ENCODE assay signal across 9 cellular contexts in the genomic region with DNA sequence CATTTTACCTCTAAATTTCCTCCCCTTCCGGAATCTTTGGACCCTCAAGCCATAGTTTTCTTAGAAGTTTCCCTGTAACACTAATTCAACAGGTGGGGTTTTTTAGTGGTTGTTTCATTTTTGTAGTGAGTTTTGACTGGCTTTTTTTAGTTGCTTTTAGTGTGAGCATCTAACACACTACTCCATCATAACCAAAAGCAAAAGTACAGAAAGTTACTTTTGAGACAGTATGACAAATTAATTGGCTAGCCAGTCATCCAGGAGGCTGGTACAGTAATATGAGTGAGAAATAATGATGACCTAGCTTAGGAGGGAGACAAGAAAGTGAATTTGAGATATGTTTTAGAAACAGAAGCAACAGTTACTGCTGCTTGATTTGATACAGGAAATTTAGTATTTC.
DNase-seq lines count a peak whose midpoint lies in the region; ATAC-seq, FAIRE-seq and TF ChIP-seq lines count a peak whose summit lies in the region.
"Had no signal": no experiment of that assay in that cellular context is flagged by ENCODE, and none has a peak within 500 bp of the region (broad histone marks: within the 10 kb centered on the region; RNA-seq: fewer than 3 reads in every experiment).

No MANE protein-coding gene starts in this region.

- no peak for TF ChIP-seq CTCF in foreskin fibroblast (IDR thresholded peaks at IDR 0.05; ENCODE audit: low read depth, low read length)

- H3K4me1 Mint-ChIP-seq in activated CD4-positive, alpha-beta memory T cell treated with anti-CD3 and anti-CD28 coated beads for 36 hours (ENCODE audit: low read depth) = peaks cover 22% of the 10 kb centered on the region

- ATAC-seq in GM19372 (IDR thresholded peaks at IDR 0.05; ENCODE audit: low read depth, unreplicated experiment) = peak; percentile 59
- ATAC-seq in HG02885 (IDR thresholded peaks at IDR 0.05; ENCODE audit: poor library complexity, unreplicated experiment) = peak; percentile 85

- DNase-seq in GM12891 (ENCODE audit: insufficient read length, low spot score) = no peak
- DNase-seq in activated CD4-positive, alpha-beta memory T cell treated with anti-CD3 and anti-CD28 coated beads for 36 hours = no peak
- DNase-seq in stimulated activated CD4-positive, alpha-beta T cell treated with anti-CD3 and anti-CD28 coated beads, Interleukin-1b, Interleukin-23, amount 100 ng/mL, for 48 hours = no peak
- DNase-seq in DMS 273 (lab: John Stamatoyannopoulos, UW; ENCODE audit: unreplicated experiment) = no peak
- no peak for DNase-seq in foreskin fibroblast
- no peak for DNase-seq in NCI-H1436 (lab: John Stamatoyannopoulos, UW)
- DNase-seq: thyroid gland had no signal

- FAIRE-seq in GM12891 (lab: Jason Lieb, UNC) = peak; percentile 68

- no peak overlapping the region for H3K4me3 Mint-ChIP-seq in activated CD4-positive, alpha-beta memory T cell treated with anti-CD3 and anti-CD28 coated beads for 36 hours

- TF ChIP-seq POLR2A in GM12891 (IDR thresholded peaks at IDR 0.05; ENCODE audit: low read depth, low read length) = no peak

- no peaks in the 10 kb centered on the region for H3K27me3 Mint-ChIP-seq in activated CD4-positive, alpha-beta memory T cell treated with anti-CD3 and anti-CD28 coated beads for 36 hours

- peaks cover 12% of the 10 kb centered on the region for H3K36me3 Mint-ChIP-seq in activated CD4-positive, alpha-beta memory T cell treated with anti-CD3 and anti-CD28 coated beads for 36 hours

- peak overlapping the region; percentile 40 for H3K27ac Mint-ChIP-seq in activated CD4-positive, alpha-beta memory T cell treated with anti-CD3 and anti-CD28 coated beads for 36 hours

- CTCF ChIA-PET in activated CD4-positive, alpha-beta memory T cell treated with anti-CD3 and anti-CD28 coated beads for 36 hours (lab: Charles Lee) = interaction anchor here (1.3 kb wide), 1 partner anchor 123 kb away, joined by 3 read pairs; no protein-coding TSS in a partner anchor

- H3K9me3 Mint-ChIP-seq in activated CD4-positive, alpha-beta memory T cell treated with anti-CD3 and anti-CD28 coated beads for 36 hours = no peaks in the 10 kb centered on the region

- intact Hi-C loops in activated CD4-positive, alpha-beta memory T cell treated with anti-CD3 and anti-CD28 coated beads for 36 hours (cut with micrococcal nuclease) = loop anchor here (1.0 to 10.0 kb wide), 5 partner anchors 17 to 702 kb away; a partner anchor contains a TSS

- POLR2A ChIA-PET in activated CD4-positive, alpha-beta memory T cell treated with anti-CD3 and anti-CD28 coated beads for 36 hours (lab: Charles Lee) = interaction anchor here (1.0 to 2.1 kb wide), 2 partner anchors 103 to 701 kb away, joined by 3 to 6 read pairs; a partner anchor contains a TSS

- H3K4me3 ChIP-seq in foreskin fibroblast (ENCODE audit: low read depth in 1 of 2, low read length in 2 of 2) = no peak overlapping the region
- H3K4me3 ChIP-seq: thyroid gland had no signal

TF ChIP-seq in GM12891, 5 proteins besides CTCF, POLR2A, EP300 and RAD21:
- TF ChIP-seq POU2F2 (IDR thresholded peaks at IDR 0.05; ENCODE audit: low read depth, low read length) = no peak
- no peak for TF ChIP-seq POLR2AphosphoS5 (IDR thresholded peaks at IDR 0.05; ENCODE audit: low read depth, low read length)
- no peak for TF ChIP-seq SPI1 (IDR thresholded peaks at IDR 0.05; ENCODE audit: low read depth, low read length)
- no peak for TF ChIP-seq TAF1 (IDR thresholded peaks at IDR 0.05; ENCODE audit: low read depth, low read length)
- no peak for TF ChIP-seq PAX5 (IDR thresholded peaks at IDR 0.05; ENCODE audit: insufficient read depth, low read length, severe bottlenecking)
